ENCODE assay signal across 19 cellular contexts in the genomic region with DNA sequence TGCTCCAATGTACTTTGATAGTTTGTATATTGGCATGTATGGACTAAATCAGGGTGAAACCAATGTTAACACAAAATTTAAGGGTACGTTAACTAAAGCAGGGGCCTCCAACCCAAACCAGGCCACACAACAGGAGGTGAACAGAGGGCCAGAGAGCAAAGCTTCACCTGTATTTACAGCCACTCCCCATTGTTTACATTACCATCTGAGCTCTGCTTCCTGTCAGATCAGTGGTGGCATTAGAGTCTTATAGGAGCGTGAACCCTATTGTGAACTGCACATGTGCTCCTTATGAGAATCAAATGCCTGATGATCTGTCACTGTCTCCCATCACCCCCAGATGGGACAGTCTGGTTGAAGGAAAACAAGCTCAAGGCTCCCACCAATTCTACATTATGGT.
"Had no signal": no experiment of that assay in that cellular context is flagged by ENCODE, and none has a peak within 500 bp of the region (broad histone marks: within the 10 kb centered on the region; RNA-seq: fewer than 3 reads in every experiment).

No MANE protein-coding gene starts in this region.

- H3K27me3 Mint-ChIP-seq: effector memory CD8-positive, alpha-beta T cell; type B pancreatic cell had no signal

- H3K4me1 Mint-ChIP-seq: immature natural killer cell; naive thymus-derived CD8-positive, alpha-beta T cell; nephron progenitor cell; stimulated activated memory B cell treated with anti-CD40 and anti-IgM and Interleukin-4, amounts not matched to agents 10 μg/mL and 1 μg/mL and 100 μg/mL, for 72 hours had no signal

- H3K36me3 Mint-ChIP-seq: immature natural killer cell; stimulated activated memory B cell treated with anti-CD40 and anti-IgM and Interleukin-4, amounts not matched to agents 10 μg/mL and 1 μg/mL and 100 μg/mL, for 72 hours; type B pancreatic cell had no signal

- DNase-seq: cortex of kidney; effector memory CD8-positive, alpha-beta T cell; hypothalamus; immature natural killer cell; islet precursor cell; kidney glomerular epithelial cell; left ventricle myocardium superior; lower lobe of right lung; naive thymus-derived CD8-positive, alpha-beta T cell; nephron progenitor cell; nucleus accumbens; sigmoid colon; stimulated activated CD4-positive, alpha-beta T cell treated with anti-CD3 and anti-CD28 coated beads, Interleukin-4, amount 100 ng/mL, for 4 hours; stimulated activated naive CD8-positive, alpha-beta T cell treated with anti-CD3 and anti-CD28 coated beads, Interleukin-15, Interleukin-2, amounts not matched to agents 100 U/mL and 50 U/mL, for 24 hours; substantia nigra; testis; tibial artery had no signal

- H3K4me3 Mint-ChIP-seq: effector memory CD8-positive, alpha-beta T cell; immature natural killer cell; naive thymus-derived CD8-positive, alpha-beta T cell; nephron progenitor cell; stimulated activated memory B cell treated with anti-CD40 and anti-IgM and Interleukin-4, amounts not matched to agents 10 μg/mL and 1 μg/mL and 100 μg/mL, for 72 hours; type B pancreatic cell had no signal

- ATAC-seq: effector memory CD8-positive, alpha-beta T cell; left ventricle myocardium superior; lower lobe of right lung; naive thymus-derived CD8-positive, alpha-beta T cell; stimulated activated memory B cell treated with anti-CD40 and anti-IgM and Interleukin-4, amounts not matched to agents 10 μg/mL and 1 μg/mL and 100 μg/mL, for 72 hours; stimulated activated naive CD8-positive, alpha-beta T cell treated with anti-CD3 and anti-CD28 coated beads, Interleukin-15, Interleukin-2, amounts not matched to agents 100 U/mL and 50 U/mL, for 24 hours had no signal

- H3K9me3 Mint-ChIP-seq: effector memory CD8-positive, alpha-beta T cell; immature natural killer cell; stimulated activated memory B cell treated with anti-CD40 and anti-IgM and Interleukin-4, amounts not matched to agents 10 μg/mL and 1 μg/mL and 100 μg/mL, for 72 hours; type B pancreatic cell had no signal

- H3K27ac Mint-ChIP-seq: effector memory CD8-positive, alpha-beta T cell; immature natural killer cell; naive thymus-derived CD8-positive, alpha-beta T cell; nephron progenitor cell; stimulated activated memory B cell treated with anti-CD40 and anti-IgM and Interleukin-4, amounts not matched to agents 10 μg/mL and 1 μg/mL and 100 μg/mL, for 72 hours; type B pancreatic cell had no signal
